3 cellular contexts compared by ENCODE assay signal in the genomic region with DNA sequence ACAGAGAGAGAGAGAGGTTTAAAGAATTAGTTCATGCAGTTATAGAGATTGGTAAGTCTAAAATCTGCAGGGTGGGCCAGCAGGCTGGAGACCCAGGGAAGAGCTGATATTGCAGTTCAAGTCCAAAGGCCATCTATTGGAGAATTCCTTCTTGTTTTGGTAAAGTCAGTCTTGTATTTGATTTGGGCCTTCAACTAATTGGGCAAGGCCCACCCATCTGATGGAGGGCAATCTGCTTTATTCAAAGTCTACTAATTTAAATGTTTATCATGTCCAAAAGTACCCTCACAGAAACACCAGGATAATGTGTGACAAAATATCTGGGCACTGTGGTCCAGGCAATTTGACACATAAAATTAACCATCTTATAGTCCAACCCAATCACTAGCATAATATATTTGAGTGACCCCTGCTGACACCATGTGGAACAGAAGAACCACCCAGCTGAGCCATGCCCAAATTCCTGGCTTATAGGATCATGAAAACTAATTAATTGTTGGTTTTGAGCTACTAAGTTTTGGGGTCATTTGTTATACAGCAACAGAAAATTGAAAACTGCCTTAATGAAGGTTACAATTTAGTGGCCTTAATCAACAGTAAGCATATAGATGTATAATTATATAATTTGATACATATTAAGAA.
TF ChIP-seq lines count a peak whose summit lies in the region.

No MANE protein-coding gene starts in this region.

TF ChIP-seq in HepG2, 621 proteins besides CTCF, POLR2A, EP300 and RAD21:
- TF ChIP-seq ZNF331 (CRISPR knock-in tag; IDR thresholded peaks at IDR 0.05): peak; percentile 99
- TF ChIP-seq, protein P1, sequence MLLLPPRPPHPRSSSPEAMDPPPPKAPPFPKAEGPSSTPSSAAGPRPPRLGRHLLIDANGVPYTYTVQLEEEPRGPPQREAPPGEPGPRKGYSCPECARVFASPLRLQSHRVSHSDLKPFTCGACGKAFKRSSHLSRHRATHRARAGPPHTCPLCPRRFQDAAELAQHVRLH (CRISPR knock-in tag; IDR thresholded peaks at IDR 0.05; ENCODE audit: borderline replicate concordance, low read depth): no peak
- TF ChIP-seq, protein P2, sequence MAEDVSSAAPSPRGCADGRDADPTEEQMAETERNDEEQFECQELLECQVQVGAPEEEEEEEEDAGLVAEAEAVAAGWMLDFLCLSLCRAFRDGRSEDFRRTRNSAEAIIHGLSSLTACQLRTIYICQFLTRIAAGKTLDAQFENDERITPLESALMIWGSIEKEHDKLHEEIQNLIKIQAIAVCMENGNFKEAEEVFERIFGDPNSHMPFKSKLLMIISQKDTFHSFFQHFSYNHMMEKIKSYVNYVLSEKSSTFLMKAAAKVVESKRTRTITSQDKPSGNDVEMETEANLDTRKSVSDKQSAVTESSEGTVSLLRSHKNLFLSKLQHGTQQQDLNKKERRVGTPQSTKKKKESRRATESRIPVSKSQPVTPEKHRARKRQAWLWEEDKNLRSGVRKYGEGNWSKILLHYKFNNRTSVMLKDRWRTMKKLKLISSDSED (CRISPR knock-in tag; IDR thresholded peaks at IDR 0.05): no peak
- no peak for TF ChIP-seq ZNF761 (CRISPR knock-in tag; conservative IDR thresholded peaks at IDR 0.05)
- TF ChIP-seq, protein P3, sequence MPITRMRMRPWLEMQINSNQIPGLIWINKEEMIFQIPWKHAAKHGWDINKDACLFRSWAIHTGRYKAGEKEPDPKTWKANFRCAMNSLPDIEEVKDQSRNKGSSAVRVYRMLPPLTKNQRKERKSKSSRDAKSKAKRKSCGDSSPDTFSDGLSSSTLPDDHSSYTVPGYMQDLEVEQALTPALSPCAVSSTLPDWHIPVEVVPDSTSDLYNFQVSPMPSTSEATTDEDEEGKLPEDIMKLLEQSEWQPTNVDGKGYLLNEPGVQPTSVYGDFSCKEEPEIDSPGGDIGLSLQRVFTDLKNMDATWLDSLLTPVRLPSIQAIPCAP (CRISPR knock-in tag; IDR thresholded peaks at IDR 0.05; ENCODE audit: low read depth): no peak
- no peak for TF ChIP-seq PHF20 (CRISPR knock-in tag; IDR thresholded peaks at IDR 0.05)
- no peak for TF ChIP-seq SNAI1 (CRISPR knock-in tag; IDR thresholded peaks at IDR 0.05; ENCODE audit: borderline replicate concordance)

TF ChIP-seq in HEK293, 187 proteins besides CTCF, POLR2A, EP300 and RAD21:
- TF ChIP-seq ZNF10 (tag by site-specific recombination; IDR thresholded peaks at IDR 0.05) (peak; percentile 71; the same call in 1 of the 2 replicates), SCRT2 (tag by site-specific recombination; IDR thresholded peaks at IDR 0.05) (no peak), SETDB1 (IDR thresholded peaks at IDR 0.05; ENCODE audit: insufficient read length, low read length) (peak; percentile 47)

TF ChIP-seq in K562, 482 proteins besides CTCF, POLR2A, EP300 and RAD21:
- no peak for TF ChIP-seq PTRF (tag; IDR thresholded peaks at IDR 0.05)
- TF ChIP-seq ZNF134 (CRISPR knock-in tag; conservative IDR thresholded peaks at IDR 0.05): peak; percentile 95
- peak; percentile 27 for TF ChIP-seq RBM25 (IDR thresholded peaks at IDR 0.05; ENCODE audit: low read depth, low read length, severe bottlenecking)
- TF ChIP-seq, protein P4, sequence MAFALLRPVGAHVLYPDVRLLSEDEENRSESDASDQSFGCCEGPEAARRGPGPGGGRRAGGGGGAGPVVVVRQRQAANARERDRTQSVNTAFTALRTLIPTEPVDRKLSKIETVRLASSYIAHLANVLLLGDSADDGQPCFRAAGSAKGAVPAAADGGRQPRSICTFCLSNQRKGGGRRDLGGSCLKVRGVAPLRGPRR (CRISPR knock-in tag; IDR thresholded peaks at IDR 0.05): no peak
- TF ChIP-seq PURB (CRISPR knock-in tag; IDR thresholded peaks at IDR 0.05; ENCODE audit: low read depth): no peak
